In the genomic region with DNA sequence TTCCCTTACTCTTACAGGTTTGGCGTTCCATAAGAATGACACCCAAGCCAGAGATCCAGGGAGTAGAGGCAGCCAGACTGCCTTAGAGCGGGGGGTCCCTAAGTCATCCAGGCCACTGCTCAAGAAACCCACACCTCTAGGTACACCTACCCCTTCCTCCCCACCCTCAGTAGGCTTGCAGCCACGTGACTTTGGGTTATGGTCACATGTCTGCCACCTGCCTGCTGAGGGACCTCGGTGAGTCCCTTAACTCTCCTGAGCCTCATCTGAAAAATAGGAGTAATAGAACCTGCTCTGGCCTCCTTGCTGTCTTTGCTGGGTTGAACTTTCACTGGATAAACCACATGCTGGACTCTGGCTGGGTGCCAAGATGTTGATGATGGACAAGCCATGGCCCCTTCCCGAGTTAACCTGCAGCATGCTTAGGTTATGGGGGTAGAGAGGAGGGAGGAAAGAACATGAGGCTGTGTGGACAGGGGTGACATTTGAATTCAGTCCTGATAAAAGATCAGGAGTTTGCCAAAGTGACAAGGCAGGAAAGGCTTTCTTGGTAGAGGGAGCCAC, we compare ENCODE assay signal across 22 cellular contexts. TPM values are rescaled to one million over a fixed set of nuclear protein-coding genes. Genes with fewer than 3 reads are reported as not detected.
DNase-seq lines count a peak whose midpoint lies in the region; ATAC-seq and TF ChIP-seq lines count a peak whose summit lies in the region.
"Had no signal": no experiment of that assay in that cellular context is flagged by ENCODE, and none has a peak within 500 bp of the region (broad histone marks: within the 10 kb centered on the region; RNA-seq: fewer than 3 reads in every experiment).

No MANE protein-coding gene starts in this region.

- intact Hi-C loops in naive thymus-derived CD4-positive, alpha-beta T cell (cut with micrococcal nuclease) = no loop called here
- intact Hi-C loops in heart right ventricle (cut with DNase I) = no loop called here

- H3K27ac Mint-ChIP-seq in WTC11 = no peak overlapping the region
- H3K27ac Mint-ChIP-seq in naive thymus-derived CD4-positive, alpha-beta T cell = peak overlapping the region in 5 of 9 donors; percentile 1 to 75 (median 39)
- H3K27ac Mint-ChIP-seq: HFFc6; stimulated activated naive B cell treated with anti-CD40 and anti-IgM and Interleukin-4, amounts not matched to agents 10 μg/mL and 1 μg/mL and 100 μg/mL, for 72 hours had no signal

- H3K4me1 ChIP-seq in naive thymus-derived CD4-positive, alpha-beta T cell (ENCODE audit: control insufficient read depth in 2 of 2, insufficient read depth in 2 of 2, low read length in 2 of 2) = peaks cover 36 to 48% of the 10 kb centered on the region in 2 donors
- H3K4me1 ChIP-seq in heart right ventricle = peaks cover 0 to 39% (median 11%) of the 10 kb centered on the region in 9 donors

- no peak overlapping the region for H3K4me3 Mint-ChIP-seq in WTC11
- H3K4me3 Mint-ChIP-seq in naive thymus-derived CD4-positive, alpha-beta T cell = peak overlapping the region in 2 of 10 donors; percentile 5 to 13
- H3K4me3 Mint-ChIP-seq: HFFc6; stimulated activated naive B cell treated with anti-CD40 and anti-IgM and Interleukin-4, amounts not matched to agents 10 μg/mL and 1 μg/mL and 100 μg/mL, for 72 hours had no signal

- DNase-seq in D341Med (ENCODE audit: low spot score) (peak; percentile 8), WTC11 (ENCODE audit: low spot score) (no peak), heart right ventricle (no peak), WERI-Rb-1 (no peak), NCI-H446 (lab: John Stamatoyannopoulos, UW) (no peak)
- DNase-seq in naive thymus-derived CD4-positive, alpha-beta T cell = no peak
- DNase-seq: activated CD8-positive, alpha-beta memory T cell treated with anti-CD3 and anti-CD28 coated beads for 24 hours; activated naive CD4-positive, alpha-beta T cell treated with anti-CD3 and anti-CD28 coated beads, Interleukin-2, amount 50 U/mL, for 16 hours; activated T-cell treated with anti-CD3 and anti-CD28 coated beads, Interleukin-2, amount 50 U/mL, for 48 hours; heart left ventricle; HFFc6; KBM-7; NCI-H2029; NCI-H510A treated with DMSO at 0.1 percent for 48 hours; right cardiac atrium; stimulated activated CD4-positive, alpha-beta T cell treated with anti-CD3 and anti-CD28 coated beads, Interleukin-15, amount 100 ng/mL, for 24 hours; stimulated activated naive B cell treated with anti-CD40 and anti-IgM and Interleukin-4, amounts not matched to agents 10 μg/mL and 1 μg/mL and 100 μg/mL, for 72 hours had no signal

- no peaks in the 10 kb centered on the region; the same call in 1 of the 2 replicates for H3K27me3 Mint-ChIP-seq in WTC11 (ENCODE audit: low read depth)
- H3K27me3 Mint-ChIP-seq in naive thymus-derived CD4-positive, alpha-beta T cell = no peaks in the 10 kb centered on the region
- H3K27me3 Mint-ChIP-seq: stimulated activated naive B cell treated with anti-CD40 and anti-IgM and Interleukin-4, amounts not matched to agents 10 μg/mL and 1 μg/mL and 100 μg/mL, for 72 hours had no signal

- H3K4me1 Mint-ChIP-seq in WTC11 = peaks cover 25% of the 10 kb centered on the region
- peaks cover 33 to 60% (median 53%) of the 10 kb centered on the region in 7 donors for H3K4me1 Mint-ChIP-seq in naive thymus-derived CD4-positive, alpha-beta T cell

- CTCF ChIA-PET in WTC11 (lab: Charles Lee) = interaction anchor here (1.2 to 1.6 kb wide), 2 partner anchors 34 kb away, joined by 3 to 5 read pairs; no protein-coding TSS in a partner anchor
- CTCF ChIA-PET in naive thymus-derived CD4-positive, alpha-beta T cell (lab: Charles Lee) = interaction anchor here (0.6 to 1.4 kb wide), 3 partner anchors 62 to 1876 kb away, joined by 3 to 4 read pairs (median 3); no protein-coding TSS in a partner anchor

- H3K36me3 Mint-ChIP-seq in WTC11 = peaks cover 7% of the 10 kb centered on the region
- peaks cover 0 to 2% (median 0%) of the 10 kb centered on the region in 5 donors for H3K36me3 Mint-ChIP-seq in naive thymus-derived CD4-positive, alpha-beta T cell

- peak overlapping the region; percentile 6; the same call in 1 of the 2 replicates for H3K27ac ChIP-seq in C4-2B
- no peak overlapping the region for H3K27ac ChIP-seq in naive thymus-derived CD4-positive, alpha-beta T cell (ENCODE audit: low read depth, low read length)
- H3K27ac ChIP-seq in heart right ventricle = no peak overlapping the region
- no peak overlapping the region for H3K27ac ChIP-seq in WERI-Rb-1
- H3K27ac ChIP-seq: heart left ventricle, tibial nerve, VCaP had no signal

- no peak overlapping the region for H3K4me3 ChIP-seq in naive thymus-derived CD4-positive, alpha-beta T cell (ENCODE audit: low read length)
- H3K4me3 ChIP-seq in heart right ventricle = no peak overlapping the region
- H3K4me3 ChIP-seq in WERI-Rb-1 (ENCODE audit: low read depth, low read length) = no peak overlapping the region
- H3K4me3 ChIP-seq: heart left ventricle, lung, tibial nerve had no signal

- no peak for ATAC-seq in WTC11
- ATAC-seq in naive thymus-derived CD4-positive, alpha-beta T cell = no peak
- no peak for ATAC-seq in heart right ventricle
- ATAC-seq: heart left ventricle; right cardiac atrium; Right ventricle myocardium inferior; stimulated activated naive B cell treated with anti-CD40 and anti-IgM and Interleukin-4, amounts not matched to agents 10 μg/mL and 1 μg/mL and 100 μg/mL, for 72 hours had no signal

- H3K9me3 ChIP-seq in naive thymus-derived CD4-positive, alpha-beta T cell (ENCODE audit: control insufficient read depth in 2 of 3, low read length in 3 of 3) = no peaks in the 10 kb centered on the region
- no peaks in the 10 kb centered on the region for H3K9me3 ChIP-seq in heart right ventricle
- H3K9me3 ChIP-seq in WERI-Rb-1 (ENCODE audit: severe bottlenecking) = no peaks in the 10 kb centered on the region
- H3K9me3 ChIP-seq: heart left ventricle, tibial nerve had no signal

- no peaks in the 10 kb centered on the region for H3K36me3 ChIP-seq in naive thymus-derived CD4-positive, alpha-beta T cell (ENCODE audit: control insufficient read depth in 2 of 3, insufficient read depth in 3 of 3, low read length in 3 of 3)
- H3K36me3 ChIP-seq in heart right ventricle (no peaks in the 10 kb centered on the region), WERI-Rb-1 (peaks cover 18% of the 10 kb centered on the region)
- H3K36me3 ChIP-seq: heart left ventricle, tibial nerve had no signal

- no peak for TF ChIP-seq CTCF in C4-2B (conservative IDR thresholded peaks at IDR 0.05)
- no peak for TF ChIP-seq CTCF in WTC11 (IDR thresholded peaks at IDR 0.05)
- no peak for TF ChIP-seq CTCF in heart right ventricle (IDR thresholded peaks at IDR 0.05)
- TF ChIP-seq CTCF in WERI-Rb-1 (IDR thresholded peaks at IDR 0.05; ENCODE audit: low read depth, low read length) = no peak

- no peaks in the 10 kb centered on the region for H3K27me3 ChIP-seq in naive thymus-derived CD4-positive, alpha-beta T cell (ENCODE audit: control insufficient read depth in 2 of 2, insufficient read depth in 2 of 2, low read length in 2 of 2)
- no peaks in the 10 kb centered on the region for H3K27me3 ChIP-seq in heart right ventricle
- H3K27me3 ChIP-seq in WERI-Rb-1 (ENCODE audit: insufficient read depth, low read depth, severe bottlenecking) = no peaks in the 10 kb centered on the region
- H3K27me3 ChIP-seq: heart left ventricle, tibial nerve had no signal

- POLR2A ChIA-PET in WTC11 (lab: Charles Lee) = no interaction called here
- POLR2A ChIA-PET in naive thymus-derived CD4-positive, alpha-beta T cell (lab: Charles Lee) = no interaction called here

- 74 to 75% methylated on average over 5 of the region's 5 CpGs for WGBS in heart right ventricle, 2 donors

- no peaks in the 10 kb centered on the region for H3K9me3 Mint-ChIP-seq in WTC11
- H3K9me3 Mint-ChIP-seq in naive thymus-derived CD4-positive, alpha-beta T cell = no peaks in the 10 kb centered on the region
- H3K9me3 Mint-ChIP-seq: HFFc6; stimulated activated naive B cell treated with anti-CD40 and anti-IgM and Interleukin-4, amounts not matched to agents 10 μg/mL and 1 μg/mL and 100 μg/mL, for 72 hours had no signal

TF ChIP-seq in WTC11, 78 proteins besides CTCF, POLR2A, EP300 and RAD21:
- TF ChIP-seq, protein P1, sequence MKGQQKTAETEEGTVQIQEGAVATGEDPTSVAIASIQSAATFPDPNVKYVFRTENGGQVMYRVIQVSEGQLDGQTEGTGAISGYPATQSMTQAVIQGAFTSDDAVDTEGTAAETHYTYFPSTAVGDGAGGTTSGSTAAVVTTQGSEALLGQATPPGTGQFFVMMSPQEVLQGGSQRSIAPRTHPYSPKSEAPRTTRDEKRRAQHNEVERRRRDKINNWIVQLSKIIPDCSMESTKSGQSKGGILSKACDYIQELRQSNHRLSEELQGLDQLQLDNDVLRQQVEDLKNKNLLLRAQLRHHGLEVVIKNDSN (CRISPR knock-in tag; IDR thresholded peaks at IDR 0.05) = peak; percentile 35; the same call in 1 of the 2 replicates
- TF ChIP-seq MXD4 (CRISPR knock-in tag; IDR thresholded peaks at IDR 0.05; ENCODE audit: borderline replicate concordance) = no peak
- TF ChIP-seq, protein P2, sequence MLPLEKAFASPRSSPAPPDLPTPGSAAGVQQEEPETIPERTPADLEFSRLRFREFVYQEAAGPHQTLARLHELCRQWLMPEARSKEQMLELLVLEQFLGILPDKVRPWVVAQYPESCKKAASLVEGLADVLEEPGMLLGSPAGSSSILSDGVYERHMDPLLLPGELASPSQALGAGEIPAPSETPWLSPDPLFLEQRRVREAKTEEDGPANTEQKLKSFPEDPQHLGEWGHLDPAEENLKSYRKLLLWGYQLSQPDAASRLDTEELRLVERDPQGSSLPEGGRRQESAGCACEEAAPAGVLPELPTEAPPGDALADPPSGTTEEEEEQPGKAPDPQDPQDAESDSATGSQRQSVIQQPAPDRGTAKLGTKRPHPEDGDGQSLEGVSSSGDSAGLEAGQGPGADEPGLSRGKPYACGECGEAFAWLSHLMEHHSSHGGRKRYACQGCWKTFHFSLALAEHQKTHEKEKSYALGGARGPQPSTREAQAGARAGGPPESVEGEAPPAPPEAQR (CRISPR knock-in tag; IDR thresholded peaks at IDR 0.05) = no peak

RNA-seq across cellular contexts. Expression of gene RPS6KA1, which starts 4.5 kb away (rescaled TPM):
- total RNA-seq in WTC11 (2021) = 55.6 to 65.5 TPM (median 57.7 TPM) in 3 replicates
- total RNA-seq in naive thymus-derived CD4-positive, alpha-beta T cell = 100 to 1,000 TPM in 2 of 5 experiments, 10 to 100 TPM in 3; 53.8 to 205 (median 97.6) TPM
- 100 to 1,000 TPM; 109 to 131 TPM for polyA plus RNA-seq in naive thymus-derived CD4-positive, alpha-beta T cell
- 10 to 100 TPM in 1 of 10 donors, 1 to 10 TPM in 9; 1.4 to 12.2 (median 2.7) TPM for total RNA-seq in heart right ventricle
- 1 to 10 TPM; 2.8 to 4.3 TPM for polyA plus RNA-seq in heart right ventricle
